8 cellular contexts compared by ENCODE assay signal in the genomic region with DNA sequence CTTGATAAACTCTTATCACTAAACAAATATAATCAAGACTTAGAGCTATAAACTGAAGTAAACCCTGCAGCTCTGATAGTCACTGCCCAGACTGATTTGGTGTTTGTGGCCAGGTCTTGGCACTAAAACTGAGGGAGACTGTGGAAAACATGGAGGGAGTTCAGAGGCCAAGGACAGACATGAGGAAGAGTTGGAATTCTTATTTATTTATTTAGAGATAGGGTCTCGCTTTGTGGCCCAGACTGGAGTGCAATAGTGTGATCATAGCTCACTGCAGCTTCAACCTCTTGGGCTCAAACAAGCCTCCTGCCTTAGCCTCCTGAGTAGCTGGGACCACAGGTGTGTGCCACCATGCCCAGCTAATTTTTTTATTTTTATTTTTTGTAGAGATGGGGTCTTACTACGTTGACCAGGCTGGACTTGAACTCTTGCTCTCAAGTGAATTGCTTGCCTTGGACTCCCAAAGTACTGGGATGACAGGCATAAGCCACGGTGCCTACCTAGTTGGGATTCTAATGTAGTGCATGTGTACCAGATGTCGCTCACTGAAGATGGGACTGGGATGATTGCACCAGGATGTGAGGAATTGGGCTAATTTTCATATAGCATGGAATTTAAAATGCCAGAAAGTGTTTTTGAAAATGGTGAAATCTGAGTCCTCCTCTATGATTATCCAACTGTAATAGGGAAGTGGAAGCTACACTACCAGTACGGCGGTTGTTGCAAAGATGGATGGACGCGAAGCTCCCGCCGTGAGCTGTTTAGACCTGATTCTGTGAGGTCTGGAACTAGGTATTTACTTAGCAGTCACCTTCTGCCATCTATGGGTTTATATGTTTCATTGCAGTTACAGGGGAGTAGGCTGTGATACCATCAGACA. TPM values are rescaled to one million over a fixed set of nuclear protein-coding genes. Genes with fewer than 3 reads are reported as not detected.
DNase-seq lines count a peak whose midpoint lies in the region; ATAC-seq and TF ChIP-seq lines count a peak whose summit lies in the region.

No MANE protein-coding gene starts in this region.

- intact Hi-C loops in right lobe of liver (cut with DNase I): no loop called here

- no peak for TF ChIP-seq POLR2A in right lobe of liver (IDR thresholded peaks at IDR 0.05)

- H3K4me3 ChIP-seq in BJ (ENCODE audit: low read depth, low read length): no peak overlapping the region
- no peak overlapping the region for H3K4me3 ChIP-seq in right lobe of liver

- CTCF ChIA-PET in BJ (lab: Yijun Ruan, JAX): interaction anchor here (0.6 to 4.3 kb wide), 31 partner anchors 9 to 984 kb away, joined by 3 to 20 read pairs (median 4); a partner anchor contains a TSS

- H3K36me3 ChIP-seq in BJ (ENCODE audit: control insufficient read depth, insufficient read depth, low read length) (no peaks in the 10 kb centered on the region), right lobe of liver (no peaks in the 10 kb centered on the region)

- peak overlapping the region; percentile 69 for H3K27ac ChIP-seq in VCaP
- peak overlapping the region in 1 of 3 donors; percentile 31 for H3K27ac ChIP-seq in right lobe of liver

- POLR2A ChIA-PET in BJ (lab: Charles Lee): interaction anchor here (0.5 kb wide), 1 partner anchor 45 kb away, joined by 3 read pairs; no protein-coding TSS in a partner anchor

- peaks cover 0 to 45% (median 7%) of the 10 kb centered on the region in 4 donors for H3K4me1 ChIP-seq in right lobe of liver

- H3K27me3 ChIP-seq in BJ (ENCODE audit: control insufficient read depth, insufficient read depth, low read length) (no peaks in the 10 kb centered on the region), right lobe of liver (no peaks in the 10 kb centered on the region)

- 6% methylated on average over 9 of the region's 10 CpGs for WGBS in right lobe of liver (ENCODE audit: insufficient coverage, low coverage, low lambda C conversion rate, missing lambda C conversion rate)

- DNase-seq in BJ (ENCODE audit: low read depth) (no peak), NCI-H345 (lab: John Stamatoyannopoulos, UW) (peak; percentile 73), dedifferentiated amniotic fluid mesenchymal stem cell (ENCODE audit: extremely low spot score) (peak; percentile 84), right lobe of liver (peak; percentile 53 to 61 (median 61))
- DNase-seq in stimulated activated CD8-positive, alpha-beta memory T cell treated with anti-CD3 and anti-CD28 coated beads, Interleukin-4, amount 100 ng/mL, for 48 hours: peak; percentile 64

- TF ChIP-seq CTCF in BJ (IDR thresholded peaks at IDR 0.05; ENCODE audit: insufficient read depth, low read depth, low read length): peak; percentile 67
- TF ChIP-seq CTCF in VCaP (conservative IDR thresholded peaks at IDR 0.05): peak; percentile 88
- peak; percentile 80 to 92 (median 82) for TF ChIP-seq CTCF in right lobe of liver (IDR thresholded peaks at IDR 0.05)

- ATAC-seq in GM18909 (IDR thresholded peaks at IDR 0.05; ENCODE audit: poor library complexity, unreplicated experiment) (peak; percentile 77), HG03354 (IDR thresholded peaks at IDR 0.05; ENCODE audit: poor library complexity, severe bottlenecking, unreplicated experiment) (peak; percentile 82), right lobe of liver (peak; percentile 72 to 95 (median 82))

- H3K9me3 ChIP-seq in right lobe of liver: no peaks in the 10 kb centered on the region

RNA-seq across cellular contexts. Expression of a gene that starts 52.7 kb away (rescaled TPM):
- polyA plus RNA-seq in BJ (2011; rRNA removed): not detected in 2 replicates
- not detected in 2 replicates for polyA minus RNA-seq in BJ (2011; rRNA and poly(A)+ RNA removed)
- total RNA-seq in right lobe of liver: not detected
